8 cellular contexts compared by ENCODE assay signal in the genomic region with DNA sequence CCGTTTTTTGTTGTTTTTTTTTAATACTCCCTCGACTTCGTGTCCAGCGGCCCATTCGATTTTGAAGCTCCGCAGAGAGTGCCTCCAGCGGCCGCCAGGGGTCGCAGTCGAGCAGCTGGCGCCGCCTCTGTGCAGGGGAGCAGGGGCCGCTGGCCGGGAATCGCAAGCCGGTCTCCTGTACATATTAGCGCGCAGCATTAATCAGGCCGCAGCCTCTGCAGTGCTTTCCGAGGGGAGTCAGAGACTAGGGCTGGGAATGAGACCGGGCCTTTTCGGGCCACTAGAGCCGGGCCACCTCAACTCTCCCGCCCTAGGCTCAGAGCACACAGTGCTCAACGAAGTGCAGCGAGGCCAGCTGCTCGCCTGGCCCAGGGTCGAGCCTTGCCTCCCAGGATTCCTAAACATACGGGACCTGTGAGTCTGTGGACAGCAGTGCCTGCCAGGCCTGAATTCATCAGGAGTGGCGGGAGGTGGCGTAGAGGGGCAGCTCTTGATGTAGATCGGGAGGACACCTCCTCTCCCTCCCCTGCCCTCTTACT.
DNase-seq lines count a peak whose midpoint lies in the region; ATAC-seq and TF ChIP-seq lines count a peak whose summit lies in the region.

No MANE protein-coding gene starts in this region.

- peak overlapping the region in 1 of 4 donors; percentile 13 for H3K4me3 ChIP-seq in Peyer's patch

- H3K4me1 ChIP-seq in Peyer's patch = peaks cover 0 to 4% (median 0%) of the 10 kb centered on the region in 4 donors

- no peaks in the 10 kb centered on the region for H3K36me3 ChIP-seq in Peyer's patch

- H3K27me3 ChIP-seq in Peyer's patch = no peaks in the 10 kb centered on the region

- no peak for TF ChIP-seq POLR2A in Peyer's patch (IDR thresholded peaks at IDR 0.05)

- no peaks in the 10 kb centered on the region for H3K9me3 ChIP-seq in Peyer's patch

- DNase-seq in 8988T (peak; percentile 58), Peyer's patch (peak; percentile 31 to 81 (median 78)), foreskin melanocyte (peak; percentile 32), omental fat pad (ENCODE audit: low spot score) (peak; percentile 46), superior temporal gyrus (ENCODE audit: extremely low spot score) (peak; percentile 80)
- DNase-seq in activated effector memory CD4-positive, alpha-beta T cell treated with Interleukin-2 at 50 U/mL for 16 hours = peak; percentile 37

- ATAC-seq in GM18502 (IDR thresholded peaks at IDR 0.05; ENCODE audit: poor library complexity, unreplicated experiment) = peak; percentile 79
- ATAC-seq in HG03520 (IDR thresholded peaks at IDR 0.05; ENCODE audit: unreplicated experiment) = peak; percentile 75
- ATAC-seq in omental fat pad (ENCODE audit: low FRiP score) = peak; percentile 97

- no peak overlapping the region for H3K27ac ChIP-seq in Peyer's patch

- TF ChIP-seq CTCF in Peyer's patch (IDR thresholded peaks at IDR 0.05) = peak; percentile 75 to 97 (median 87)
- TF ChIP-seq CTCF in omental fat pad (IDR thresholded peaks at IDR 0.05) = peak in 2 of 3 donors; percentile 25 to 84
